1 cellular context compared by ENCODE assay signal in the genomic region with DNA sequence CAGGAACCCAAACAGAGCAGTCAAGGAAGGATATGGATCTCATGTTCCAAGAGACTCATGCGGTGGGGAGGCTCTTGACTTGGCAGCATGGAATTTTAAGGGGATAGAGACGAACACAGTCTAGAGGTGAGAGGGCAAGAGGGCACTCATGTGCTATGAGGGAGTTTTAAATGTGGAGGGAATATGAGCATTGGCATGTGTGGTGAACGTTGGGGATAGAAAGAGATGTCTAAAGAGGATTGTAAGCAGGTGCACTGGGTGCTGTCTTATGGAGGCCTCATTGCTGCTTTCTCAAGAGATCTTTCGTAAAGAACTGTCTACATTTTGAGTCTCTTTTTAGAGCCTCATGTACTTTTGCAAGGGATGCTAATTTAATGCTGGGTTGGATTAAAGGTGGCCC.
TF ChIP-seq lines count a peak whose summit lies in the region.

No MANE protein-coding gene starts in this region.

TF ChIP-seq in K562, 482 proteins besides CTCF, POLR2A, EP300 and RAD21 (continued from another document):
- TF ChIP-seq, protein P1, sequence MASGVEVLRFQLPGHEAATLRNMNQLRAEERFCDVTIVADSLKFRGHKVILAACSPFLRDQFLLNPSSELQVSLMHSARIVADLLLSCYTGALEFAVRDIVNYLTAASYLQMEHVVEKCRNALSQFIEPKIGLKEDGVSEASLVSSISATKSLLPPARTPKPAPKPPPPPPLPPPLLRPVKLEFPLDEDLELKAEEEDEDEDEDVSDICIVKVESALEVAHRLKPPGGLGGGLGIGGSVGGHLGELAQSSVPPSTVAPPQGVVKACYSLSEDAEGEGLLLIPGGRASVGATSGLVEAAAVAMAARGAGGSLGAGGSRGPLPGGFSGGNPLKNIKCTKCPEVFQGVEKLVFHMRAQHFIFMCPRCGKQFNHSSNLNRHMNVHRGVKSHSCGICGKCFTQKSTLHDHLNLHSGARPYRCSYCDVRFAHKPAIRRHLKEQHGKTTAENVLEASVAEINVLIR (CRISPR knock-in tag; IDR thresholded peaks at IDR 0.05): no peak
- TF ChIP-seq ZNF589 (CRISPR knock-in tag; IDR thresholded peaks at IDR 0.05; ENCODE audit: low read depth) (no peak), RBM22 (IDR thresholded peaks at IDR 0.05; ENCODE audit: low read depth, low read length, poor library complexity, severe bottlenecking) (no peak), SNRNP70 (optimal IDR thresholded peaks at IDR 0.05; ENCODE audit: low read depth, low read length) (no peak), ZNF239 (CRISPR knock-in tag; IDR thresholded peaks at IDR 0.05) (no peak), RAD51 (IDR thresholded peaks at IDR 0.05; ENCODE audit: borderline replicate concordance, low read depth) (no peak), HDAC6 (IDR thresholded peaks at IDR 0.05; ENCODE audit: low read depth, low read length) (0 out of 2 replicates have a peak, but pooled peaks have one; percentile 24), FOXJ3 (CRISPR knock-in tag; IDR thresholded peaks at IDR 0.05) (peak; percentile 23; the same call in 1 of the 2 replicates), NFIX (CRISPR knock-in tag; IDR thresholded peaks at IDR 0.05; ENCODE audit: low read depth) (no peak), CBX3 (IDR thresholded peaks at IDR 0.05; ENCODE audit: borderline replicate concordance in 1 of 2, low read length in 2 of 2) (peak in 1 of 2 experiments; percentile 83; a peak in 1 of 3 replicates)
- TF ChIP-seq, protein P2, sequence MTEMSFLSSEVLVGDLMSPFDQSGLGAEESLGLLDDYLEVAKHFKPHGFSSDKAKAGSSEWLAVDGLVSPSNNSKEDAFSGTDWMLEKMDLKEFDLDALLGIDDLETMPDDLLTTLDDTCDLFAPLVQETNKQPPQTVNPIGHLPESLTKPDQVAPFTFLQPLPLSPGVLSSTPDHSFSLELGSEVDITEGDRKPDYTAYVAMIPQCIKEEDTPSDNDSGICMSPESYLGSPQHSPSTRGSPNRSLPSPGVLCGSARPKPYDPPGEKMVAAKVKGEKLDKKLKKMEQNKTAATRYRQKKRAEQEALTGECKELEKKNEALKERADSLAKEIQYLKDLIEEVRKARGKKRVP (CRISPR knock-in tag; IDR thresholded peaks at IDR 0.05): no peak
- TF ChIP-seq, protein P3, sequence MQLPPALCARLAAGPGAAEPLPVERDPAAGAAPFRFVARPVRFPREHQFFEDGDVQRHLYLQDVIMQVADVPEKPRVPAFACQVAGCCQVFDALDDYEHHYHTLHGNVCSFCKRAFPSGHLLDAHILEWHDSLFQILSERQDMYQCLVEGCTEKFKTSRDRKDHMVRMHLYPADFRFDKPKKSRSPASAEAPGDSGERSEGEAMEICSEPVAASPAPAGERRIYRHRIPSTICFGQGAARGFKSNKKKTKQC (CRISPR knock-in tag; IDR thresholded peaks at IDR 0.05): no peak
- TF ChIP-seq, protein P4, sequence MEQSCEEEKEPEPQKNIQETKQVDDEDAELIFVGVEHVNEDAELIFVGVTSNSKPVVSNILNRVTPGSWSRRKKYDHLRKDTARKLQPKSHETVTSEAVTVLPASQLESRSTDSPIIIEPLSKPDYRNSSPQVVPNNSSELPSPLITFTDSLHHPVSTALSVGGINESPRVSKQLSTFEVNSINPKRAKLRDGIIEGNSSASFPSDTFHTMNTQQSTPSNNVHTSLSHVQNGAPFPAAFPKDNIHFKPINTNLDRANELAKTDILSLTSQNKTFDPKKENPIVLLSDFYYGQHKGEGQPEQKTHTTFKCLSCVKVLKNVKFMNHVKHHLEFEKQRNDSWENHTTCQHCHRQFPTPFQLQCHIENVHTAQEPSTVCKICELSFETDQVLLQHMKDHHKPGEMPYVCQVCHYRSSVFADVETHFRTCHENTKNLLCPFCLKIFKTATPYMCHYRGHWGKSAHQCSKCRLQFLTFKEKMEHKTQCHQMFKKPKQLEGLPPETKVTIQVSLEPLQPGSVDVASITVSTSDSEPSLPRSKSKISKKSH (CRISPR knock-in tag; IDR thresholded peaks at IDR 0.05): 0 out of 2 replicates have a peak, but pooled peaks have one; percentile 16
- TF ChIP-seq, protein P5, sequence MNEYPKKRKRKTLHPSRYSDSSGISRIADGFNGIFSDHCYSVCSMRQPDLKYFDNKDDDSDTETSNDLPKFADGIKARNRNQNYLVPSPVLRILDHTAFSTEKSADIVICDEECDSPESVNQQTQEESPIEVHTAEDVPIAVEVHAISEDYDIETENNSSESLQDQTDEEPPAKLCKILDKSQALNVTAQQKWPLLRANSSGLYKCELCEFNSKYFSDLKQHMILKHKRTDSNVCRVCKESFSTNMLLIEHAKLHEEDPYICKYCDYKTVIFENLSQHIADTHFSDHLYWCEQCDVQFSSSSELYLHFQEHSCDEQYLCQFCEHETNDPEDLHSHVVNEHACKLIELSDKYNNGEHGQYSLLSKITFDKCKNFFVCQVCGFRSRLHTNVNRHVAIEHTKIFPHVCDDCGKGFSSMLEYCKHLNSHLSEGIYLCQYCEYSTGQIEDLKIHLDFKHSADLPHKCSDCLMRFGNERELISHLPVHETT (CRISPR knock-in tag; conservative IDR thresholded peaks at IDR 0.05 in 1 of 2, IDR thresholded peaks at IDR 0.05 in 1 of 2): 0 out of 4 replicates have a peak, but pooled peaks of 1 of the 2 experiments have one; percentile 79
